In genomic region chr6:28282923-28283322, GRCh38 we compare ENCODE assay signal across 15 cellular contexts. TPM values are rescaled to one million over a fixed set of nuclear protein-coding genes. Genes with fewer than 3 reads are reported as not detected.
DNase-seq lines count a peak whose midpoint lies in the region; ATAC-seq and TF ChIP-seq lines count a peak whose summit lies in the region.
"Had no signal": no experiment of that assay in that cellular context is flagged by ENCODE, and none has a peak within 500 bp of the region (broad histone marks: within the 10 kb centered on the region; RNA-seq: fewer than 3 reads in every experiment).

No MANE protein-coding gene starts in this region.

- no peak overlapping the region for H3K27ac Mint-ChIP-seq in neural crest cell (ENCODE audit: unreplicated experiment)

- in situ Hi-C loops in astrocyte of the spinal cord (cut with HindIII; ENCODE audit: low sequenced_read_pairs): no loop called here

- no peak for ATAC-seq in GM19467 (IDR thresholded peaks at IDR 0.05; ENCODE audit: unreplicated experiment)
- ATAC-seq: A549, gastrocnemius medialis, psoas muscle had no signal

- no peak overlapping the region for H3K4me3 ChIP-seq in astrocyte of the spinal cord (ENCODE audit: low read depth, low read length)
- H3K4me3 ChIP-seq: colonic mucosa had no signal

- no peak for TF ChIP-seq CTCF in astrocyte of the spinal cord (IDR thresholded peaks at IDR 0.05; ENCODE audit: low read depth, low read length)
- no peak for TF ChIP-seq CTCF in neural crest cell (conservative IDR thresholded peaks at IDR 0.05)

- H3K36me3 Mint-ChIP-seq in neural crest cell (ENCODE audit: low read depth): peaks cover 35% of the 10 kb centered on the region

- DNase-seq in NCI-H82 (lab: John Stamatoyannopoulos, UW) (peak; percentile 4), NCI-H82 treated with DMSO at 0.1 percent for 48 hours (lab: John Stamatoyannopoulos, UW; ENCODE audit: unreplicated experiment) (no peak), astrocyte of the spinal cord (ENCODE audit: low read depth, low spot score) (peak; percentile 11), neural crest cell (ENCODE audit: low read depth, low spot score) (no peak)
- DNase-seq in activated T-cell treated with anti-CD3 and anti-CD28 coated beads, Interleukin-2, amount 50 U/mL, for 48 hours: no peak
- DNase-seq: activated naive CD4-positive, alpha-beta T cell treated with Interleukin-2 at 50 U/mL for 16 hours; colonic mucosa; gastrocnemius medialis; NCI-H1105; NK-92 treated with Interleukin-12 subunit alpha and Interleukin-12 subunit beta, amount 100 ng/mL, for 24 hours; psoas muscle; stimulated activated CD4-positive, alpha-beta T cell treated with anti-CD3 and anti-CD28 coated beads, Interleukin-4, amount 100 ng/mL, for 4 hours; T-helper 1 cell had no signal

- H3K9me3 Mint-ChIP-seq in neural crest cell: no peaks in the 10 kb centered on the region

- no peaks in the 10 kb centered on the region for H3K27me3 Mint-ChIP-seq in neural crest cell (ENCODE audit: low read depth)

- H3K4me3 Mint-ChIP-seq in neural crest cell: peak overlapping the region; percentile 97

- H3K4me1 Mint-ChIP-seq in neural crest cell: peaks cover 18% of the 10 kb centered on the region

RNA-seq across cellular contexts. Expression of gene PGBD1, which starts 1.6 kb away (rescaled TPM):
- 13.6 and 14.4 TPM in 2 replicates for total RNA-seq in neural crest cell

RNA-seq across cellular contexts. Expression of gene ZSCAN26, which starts 16.0 kb away (rescaled TPM):
- 15.0 and 19.8 TPM in 2 replicates for total RNA-seq in neural crest cell

RNA-seq across cellular contexts. Expression of gene NKAPL, which starts 23.8 kb away (rescaled TPM):
- not detected in 2 replicates for total RNA-seq in neural crest cell

RNA-seq across cellular contexts. Expression of gene ZKSCAN4, which starts 30.9 kb away (rescaled TPM):
- total RNA-seq in neural crest cell: 7.9 and 8.1 TPM in 2 replicates

RNA-seq across cellular contexts. Expression of gene ZSCAN31, which starts 53.0 kb away (rescaled TPM):
- 5.7 and 6.7 TPM in 2 replicates for total RNA-seq in neural crest cell

Comparison
In these comparisons a context has a peak if more than half of its experiments do, and no peak if none do; other contexts are left out.
1. DNase-seq: peak in NCI-H82 (single experiment) and astrocyte of the spinal cord (single experiment); none in NCI-H82 treated with DMSO at 0.1 percent for 48 hours (single experiment), neural crest cell (single experiment) and activated T-cell treated with anti-CD3 and anti-CD28 coated beads, Interleukin-2, amount 50 U/mL, for 48 hours (0 of 2).